Comparison of ENCODE assay signal across 8 cellular contexts in the genomic region with DNA sequence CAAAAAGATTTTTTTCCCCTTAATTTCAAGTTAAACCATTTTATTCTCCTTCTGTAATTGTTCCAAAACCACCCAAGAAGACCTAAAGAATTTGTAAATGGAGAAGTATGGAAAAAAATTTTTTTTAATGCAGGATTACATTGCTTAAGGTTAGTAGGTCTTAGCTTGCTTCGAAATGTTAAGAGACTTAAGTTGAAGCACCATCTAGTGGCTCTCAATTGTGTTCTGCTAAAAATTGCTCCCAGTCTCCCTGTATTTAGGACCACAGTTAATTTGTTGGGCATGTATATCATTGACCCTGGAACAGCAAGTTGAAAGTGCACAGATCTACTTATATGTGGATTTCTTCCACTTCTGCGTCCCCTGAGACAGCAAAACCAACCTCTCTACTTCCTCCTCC. TPM values are rescaled to one million over a fixed set of nuclear protein-coding genes. Genes with fewer than 3 reads are reported as not detected.
DNase-seq lines count a peak whose midpoint lies in the region; ATAC-seq and TF ChIP-seq lines count a peak whose summit lies in the region.

No MANE protein-coding gene starts in this region.

- H3K27ac Mint-ChIP-seq in CD4-positive, alpha-beta T cell = no peak overlapping the region
- H3K27ac Mint-ChIP-seq in brain (peak overlapping the region in 1 of 5 experiments; percentile 62), progenitor cell of endocrine pancreas (no peak overlapping the region)

- CTCF ChIA-PET in CD4-positive, alpha-beta T cell (lab: Charles Lee) = interaction anchor here (1.2 to 1.4 kb wide), 3 partner anchors 74 to 162 kb away, joined by 3 to 4 read pairs (median 3); no protein-coding TSS in a partner anchor

- peaks cover 29% of the 10 kb centered on the region for H3K4me1 Mint-ChIP-seq in CD4-positive, alpha-beta T cell (ENCODE audit: low read depth)
- H3K4me1 Mint-ChIP-seq in brain = peaks cover 15% of the 10 kb centered on the region
- peaks cover 5% of the 10 kb centered on the region for H3K4me1 Mint-ChIP-seq in progenitor cell of endocrine pancreas (ENCODE audit: low read depth)

- H3K36me3 Mint-ChIP-seq in CD4-positive, alpha-beta T cell (ENCODE audit: low read depth) = no peaks in the 10 kb centered on the region
- H3K36me3 Mint-ChIP-seq in brain (no peaks in the 10 kb centered on the region), progenitor cell of endocrine pancreas (ENCODE audit: insufficient read depth) (no peaks in the 10 kb centered on the region)

- TF ChIP-seq CTCF in CD4-positive, alpha-beta T cell (IDR thresholded peaks at IDR 0.05) = peak; percentile 54
- TF ChIP-seq CTCF in brain (conservative IDR thresholded peaks at IDR 0.05) (peak; percentile 64 to 65), progenitor cell of endocrine pancreas (IDR thresholded peaks at IDR 0.05; ENCODE audit: unreplicated experiment) (no peak)

- H3K4me3 Mint-ChIP-seq in CD4-positive, alpha-beta T cell = no peak overlapping the region
- no peak overlapping the region for H3K4me3 Mint-ChIP-seq in brain
- H3K4me3 Mint-ChIP-seq in progenitor cell of endocrine pancreas (ENCODE audit: low read depth) = no peak overlapping the region

- intact Hi-C loops in CD4-positive, alpha-beta T cell (cut with DNase I, micrococcal nuclease) = loop anchor here in 1 of 2 experiments (1.0 kb wide), 1 partner anchor 171 kb away; no protein-coding TSS in a partner anchor

- no peaks in the 10 kb centered on the region for H3K27me3 ChIP-seq in CD4-positive, alpha-beta T cell (ENCODE audit: control insufficient read depth, insufficient read depth, low read length)

- no peaks in the 10 kb centered on the region for H3K27me3 Mint-ChIP-seq in CD4-positive, alpha-beta T cell
- peaks cover 5% of the 10 kb centered on the region for H3K27me3 Mint-ChIP-seq in brain
- peaks cover 4% of the 10 kb centered on the region for H3K27me3 Mint-ChIP-seq in progenitor cell of endocrine pancreas

- in situ Hi-C loops in KBM-7 (cut with MboI; ENCODE audit: low pct_unique_long_range_greater_than_20kb, low sequenced_read_pairs) = no loop called here

- peaks cover 2% of the 10 kb centered on the region for H3K9me3 Mint-ChIP-seq in CD4-positive, alpha-beta T cell
- H3K9me3 Mint-ChIP-seq in brain (peaks cover 0 to 3% (median 0%) of the 10 kb centered on the region in 5 experiments), progenitor cell of endocrine pancreas (ENCODE audit: low read depth) (no peaks in the 10 kb centered on the region)

- no peak for DNase-seq in CD4-positive, alpha-beta T cell
- peak; percentile 61 for DNase-seq in KBM-7
- DNase-seq in medulla oblongata (ENCODE audit: extremely low spot score) = peak; percentile 46
- no peak for DNase-seq in HK-2 (ENCODE audit: unreplicated experiment)
- no peak for DNase-seq in islet precursor cell
- DNase-seq in progenitor cell of endocrine pancreas (ENCODE audit: low spot score, unreplicated experiment) = no peak

- no peak for ATAC-seq in CD4-positive, alpha-beta T cell (ENCODE audit: poor library complexity)
- no peak for ATAC-seq in HG02642 (IDR thresholded peaks at IDR 0.05; ENCODE audit: poor library complexity, unreplicated experiment)

- POLR2A ChIA-PET in CD4-positive, alpha-beta T cell (lab: Charles Lee) = interaction anchor here (0.8 to 1.9 kb wide), 3 partner anchors 40 to 165 kb away, joined by 3 to 7 read pairs (median 3); no protein-coding TSS in a partner anchor

- no peaks in the 10 kb centered on the region for H3K9me3 ChIP-seq in CD4-positive, alpha-beta T cell (ENCODE audit: control insufficient read depth, low read length)

- no peak overlapping the region for H3K27ac ChIP-seq in CD4-positive, alpha-beta T cell (ENCODE audit: low read depth, low read length)

RNA-seq across cellular contexts. Expression of a gene that starts 32.4 kb away (rescaled TPM):
- total RNA-seq in CD4-positive, alpha-beta T cell = under 1 TPM in 1 of 2 experiments, not detected in 1; 0.17 TPM
- polyA plus RNA-seq in brain (ENCODE audit: insufficient read depth, low read depth, low replicate concordance) = not detected
- not detected in 2 replicates for total RNA-seq in progenitor cell of endocrine pancreas

Comparison
In these comparisons a context has a peak if more than half of its experiments do, and no peak if none do; other contexts are left out.
1. DNase-seq: peak in KBM-7 (single experiment) and medulla oblongata (single experiment); none in CD4-positive, alpha-beta T cell (0 of 10), HK-2 (single experiment), islet precursor cell (single experiment) and progenitor cell of endocrine pancreas (single experiment).